Comparison of ENCODE assay signal across 8 cellular contexts in genomic region chr11:133835258-133836075, GRCh38. TPM values are rescaled to one million over a fixed set of nuclear protein-coding genes. Genes with fewer than 3 reads are reported as not detected.
A peak's percentile ranks its signal among the peaks of the same experiment; 100 is the strongest.
DNase-seq lines count a peak whose midpoint lies in the region; ATAC-seq and TF ChIP-seq lines count a peak whose summit lies in the region.

No MANE protein-coding gene starts in this region.

- H3K27me3 ChIP-seq in Caco-2 (replicated peaks; ENCODE audit: control insufficient read depth, insufficient read depth, low read length) (no peaks in the 10 kb centered on the region), psoas muscle (ENCODE audit: insufficient read depth in 3 of 3, low read length in 2 of 3) (peaks cover 0 to 3% (median 0%) of the 10 kb centered on the region in 3 donors)

- WGBS in psoas muscle, 3 donors: 42 to 45% (median 44%) methylated on average over 15 of the region's 15 CpGs

- peaks cover 16% of the 10 kb centered on the region for H3K9me3 ChIP-seq in Caco-2
- H3K9me3 ChIP-seq in psoas muscle: no peaks in the 10 kb centered on the region

- no peak overlapping the region for H3K4me3 Mint-ChIP-seq in Caco-2 (ENCODE audit: unreplicated experiment)

- peaks cover 11% of the 10 kb centered on the region for H3K36me3 Mint-ChIP-seq in Caco-2 (ENCODE audit: insufficient read depth, unreplicated experiment)

- BruUV-seq in Caco-2 (replicated peaks; lab: Mats Ljungman, UMichigan): no TSS peak

- peaks cover 9% of the 10 kb centered on the region for H3K9me3 Mint-ChIP-seq in Caco-2 (ENCODE audit: unreplicated experiment)

- H3K27ac Mint-ChIP-seq in Caco-2 (ENCODE audit: unreplicated experiment): peak overlapping the region; percentile 27

- no peaks in the 10 kb centered on the region for H3K4me1 ChIP-seq in Caco-2
- H3K4me1 ChIP-seq in psoas muscle: no peaks in the 10 kb centered on the region

- TF ChIP-seq CTCF in Caco-2 (IDR thresholded peaks at IDR 0.05; ENCODE audit: insufficient read depth in 1 of 2, low read depth in 1 of 2, low read length in 1 of 2, severe bottlenecking in 1 of 2, unreplicated experiment in 1 of 2) (peak; percentile 78 to 81), psoas muscle (IDR thresholded peaks at IDR 0.05) (peak; percentile 60)

- intact Hi-C loops in Caco-2 (cut with micrococcal nuclease; ENCODE audit: unreplicated experiment) (loop anchor here (1.0 kb wide), 3 partner anchors 216 to 757 kb away; no protein-coding TSS in a partner anchor), psoas muscle (cut with DNase I) (loop anchor here (2.0 to 10.0 kb wide), 3 partner anchors 701 to 757 kb away; no protein-coding TSS in a partner anchor)

- no peaks in the 10 kb centered on the region for H3K36me3 ChIP-seq in Caco-2 (ENCODE audit: control insufficient read depth, insufficient read depth, low read length)
- H3K36me3 ChIP-seq in psoas muscle (ENCODE audit: insufficient read depth in 1 of 2, low read depth in 1 of 2): no peaks in the 10 kb centered on the region

- no peaks in the 10 kb centered on the region for H3K4me1 Mint-ChIP-seq in Caco-2 (ENCODE audit: low read depth, unreplicated experiment)

- peak; percentile 75 to 76 for DNase-seq in Caco-2
- DNase-seq in NCI-H1694 (lab: John Stamatoyannopoulos, UW): peak; percentile 58
- DNase-seq in activated CD4-positive, alpha-beta T cell treated with anti-CD3 and anti-CD28 coated beads, Interleukin-2, amount 50 U/mL, for 48 hours: peak; percentile 48 to 61
- DNase-seq in glomerular visceral epithelial cell (ENCODE audit: extremely low spot score): peak; percentile 3
- DNase-seq in psoas muscle: no peak
- no peak for DNase-seq in middle frontal gyrus (ENCODE audit: extremely low spot score, low spot score)

- H3K4me3 ChIP-seq in Caco-2 (ENCODE audit: low read depth, low read length): no peak overlapping the region
- H3K4me3 ChIP-seq in psoas muscle: no peak overlapping the region

- peak; percentile 84 for ATAC-seq in GM18517 (IDR thresholded peaks at IDR 0.05; ENCODE audit: unreplicated experiment)
- ATAC-seq in HG02885 (IDR thresholded peaks at IDR 0.05; ENCODE audit: poor library complexity, unreplicated experiment): peak; percentile 93
- peak; percentile 61 to 76 (median 66) for ATAC-seq in psoas muscle

- H3K27ac ChIP-seq in psoas muscle: no peak overlapping the region

- POLR2A ChIA-PET in Caco-2 (lab: Charles Lee): no interaction called here

- H3K27me3 Mint-ChIP-seq in Caco-2 (ENCODE audit: insufficient read depth, unreplicated experiment): peaks cover 3% of the 10 kb centered on the region

- CTCF ChIA-PET in Caco-2 (lab: Charles Lee): interaction anchor here (0.7 to 2.4 kb wide), 8 partner anchors 14 to 759 kb away, joined by 3 to 22 read pairs (median 6); no protein-coding TSS in a partner anchor

RNA-seq across cellular contexts. Expression of gene SPATA19, which starts 9.8 kb away (rescaled TPM):
- total RNA-seq in Caco-2 (2022) (not detected in 2 replicates), psoas muscle (not detected)
- not detected for polyA plus RNA-seq in psoas muscle

Comparison
In these comparisons a context has a peak if more than half of its experiments do, and no peak if none do; other contexts are left out.
1. DNase-seq: peak in Caco-2 (2 of 2), NCI-H1694 (single experiment), activated CD4-positive, alpha-beta T cell treated with anti-CD3 and anti-CD28 coated beads, Interleukin-2, amount 50 U/mL, for 48 hours (2 of 2) and glomerular visceral epithelial cell (single experiment); none in psoas muscle (0 of 2) and middle frontal gyrus (single experiment).
2. Peak in every context shown above with its lines, with median percentiles within 50 percentile points of each other: ATAC-seq.